10 cellular contexts compared by ENCODE assay signal in genomic region chr4:90219822-90220221, GRCh38.
"Had no signal": no experiment of that assay in that cellular context is flagged by ENCODE, and none has a peak within 500 bp of the region (broad histone marks: within the 10 kb centered on the region; RNA-seq: fewer than 3 reads in every experiment).

No MANE protein-coding gene starts in this region.

- H3K4me1 ChIP-seq: sigmoid colon, upper lobe of right lung had no signal

- DNase-seq: activated T-cell treated with anti-CD3 and anti-CD28 coated beads, Interleukin-2, amount 50 U/mL, for 1 hour; amygdala; endodermal cell; erythroblast; hypothalamus; kidney glomerular epithelial cell; ovary; sigmoid colon; testis; upper lobe of right lung had no signal

- ATAC-seq: upper lobe of right lung had no signal

- H3K36me3 ChIP-seq: ovary, sigmoid colon, upper lobe of right lung had no signal

- H3K27ac ChIP-seq: ovary, sigmoid colon, testis, upper lobe of right lung had no signal

- H3K4me3 ChIP-seq: ovary, sigmoid colon, testis, upper lobe of right lung had no signal

- H3K27me3 ChIP-seq: ovary, sigmoid colon, testis, upper lobe of right lung had no signal
